ENCODE assay signal across 24 cellular contexts in the genomic region with DNA sequence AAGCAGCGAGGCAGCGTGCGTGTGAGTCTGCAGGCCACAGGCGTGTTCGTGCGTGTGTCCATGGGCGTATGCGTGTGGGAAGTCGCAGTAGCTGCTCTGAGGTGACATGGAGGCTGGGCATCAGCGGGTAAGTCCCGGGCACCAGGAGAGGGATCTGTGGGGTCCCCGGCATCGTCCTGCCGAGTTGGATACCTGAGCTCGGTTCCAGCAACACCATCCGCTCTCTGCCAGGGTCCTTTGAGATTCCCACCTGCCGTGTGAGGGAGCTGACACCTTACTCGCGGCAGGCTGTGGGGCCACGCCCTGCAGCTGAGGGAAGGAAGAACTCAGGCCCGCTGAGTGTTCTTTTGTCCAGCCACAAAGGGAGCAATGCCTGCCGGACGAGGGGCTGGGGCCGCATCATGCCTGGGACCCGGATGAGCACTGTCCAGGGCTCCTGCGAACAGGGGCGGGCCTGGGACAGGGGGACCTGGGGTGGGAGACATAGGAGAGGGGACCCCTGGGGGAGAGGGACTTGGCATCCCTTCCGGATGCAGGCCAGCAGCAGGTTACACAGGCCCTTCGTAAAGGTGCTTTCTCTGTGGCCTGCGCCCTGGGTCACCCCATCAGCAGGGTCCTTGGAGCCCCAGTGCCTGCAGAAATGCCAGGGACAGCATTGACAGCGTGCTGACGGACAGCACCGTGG. TPM values are rescaled to one million over a fixed set of nuclear protein-coding genes. Genes with fewer than 3 reads are reported as not detected.
DNase-seq lines count a peak whose midpoint lies in the region; ATAC-seq, FAIRE-seq and TF ChIP-seq lines count a peak whose summit lies in the region.
"Had no signal": no experiment of that assay in that cellular context is flagged by ENCODE, and none has a peak within 500 bp of the region (broad histone marks: within the 10 kb centered on the region; RNA-seq: fewer than 3 reads in every experiment).

No MANE protein-coding gene starts in this region.

- in situ Hi-C loops in HepG2 (cut with HindIII; ENCODE audit: extremely low pct_ligation_motif_present, low pct_unique_long_range_greater_than_20kb) = no loop called here

- no peaks in the 10 kb centered on the region for H3K36me3 ChIP-seq in HepG2 (replicated peaks in 1 of 2; ENCODE audit: control insufficient read depth in 1 of 2, insufficient read depth in 2 of 2, low read length in 2 of 2)

- H4K20me1 ChIP-seq in HepG2 (ENCODE audit: insufficient read depth, low read length) = no peaks in the 10 kb centered on the region; the same call in 1 of the 2 replicates

- FAIRE-seq in HepG2 (lab: Jason Lieb, UNC) = no peak
- FAIRE-seq: bronchial epithelial cell, islet of Langerhans had no signal

- TF ChIP-seq EP300 in HepG2 (IDR thresholded peaks at IDR 0.05; ENCODE audit: low read depth in 2 of 2, low read length in 2 of 2) = no peak
- no peak for TF ChIP-seq EP300 in HepG2 (CRISPR knock-in tag; IDR thresholded peaks at IDR 0.05; ENCODE audit: borderline replicate concordance)

- H3K4me3 Mint-ChIP-seq in activated CD8-positive, alpha-beta memory T cell treated with anti-CD3 and anti-CD28 coated beads, Interleukin-2, amount 10 ng/mL, durations not matched to agents 7 days and 5 days = no peak overlapping the region
- H3K4me3 Mint-ChIP-seq in T-helper 17 cell = peak overlapping the region; percentile 84
- H3K4me3 Mint-ChIP-seq in stimulated activated effector memory CD8-positive, alpha-beta T cell treated with anti-CD3 and anti-CD28 coated beads, Interleukin-12 subunit alpha, Interleukin-12 subunit beta, amount 100 ng/mL, for 72 hours = peak overlapping the region; percentile 41

- no peak for DNase-seq in activated CD8-positive, alpha-beta memory T cell treated with anti-CD3 and anti-CD28 coated beads, Interleukin-2, amount 10 ng/mL, durations not matched to agents 7 days and 5 days
- no peak for DNase-seq in activated CD8-positive, alpha-beta memory T cell treated with anti-CD3 and anti-CD28 coated beads for 24 hours
- DNase-seq in T-helper 17 cell (no peak), HepG2 (ENCODE audit: low spot score) (no peak), DMS79 treated with DMSO at 0.1 percent for 48 hours (lab: John Stamatoyannopoulos, UW) (no peak), NCI-H2081 (lab: John Stamatoyannopoulos, UW) (no peak), NCI-H128 (lab: John Stamatoyannopoulos, UW; ENCODE audit: unreplicated experiment) (no peak)
- no peak for DNase-seq in stimulated activated effector memory CD8-positive, alpha-beta T cell treated with anti-CD3 and anti-CD28 coated beads, Interleukin-12 subunit alpha, Interleukin-12 subunit beta, amount 100 ng/mL, for 72 hours (ENCODE audit: low spot score in 2 of 2)
- DNase-seq: activated CD4-positive, CD25-positive, alpha-beta regulatory T cell treated with anti-CD3 and anti-CD28 coated beads, Interleukin-2, amount 50 U/mL, for 72 hours; foreskin keratinocyte; NCI-H1436; NCI-H2171 treated with DMSO at 0.1 percent for 48 hours; NCI-H748 treated with DMSO at 0.1 percent for 48 hours; PC-3; posterior cingulate gyrus; SHP77 treated with DMSO at 0.1 percent for 48 hours; stimulated activated CD4-positive, alpha-beta T cell treated with anti-CD3 and anti-CD28 coated beads, Interleukin-4, amount 100 ng/mL, for 1 hour had no signal

- H3K27me3 ChIP-seq in HepG2 (ENCODE audit: control insufficient read depth in 1 of 2, insufficient read depth in 2 of 2, low read length in 2 of 2) = peaks cover 40 to 78% of the 10 kb centered on the region in 2 experiments
- H3K27me3 ChIP-seq: hepatocyte had no signal

- no peak for TF ChIP-seq CTCF in HepG2 (CRISPR knock-in tag; IDR thresholded peaks at IDR 0.05)

- POLR2A ChIA-PET in HepG2 (lab: Yijun Ruan, JAX) = no interaction called here

- intact Hi-C loops in HepG2 (cut with micrococcal nuclease; ENCODE audit: unreplicated experiment) = no loop called here

- H3K27ac ChIP-seq in HepG2 (ENCODE audit: extremely low read length, insufficient read depth, low read length) = no peak overlapping the region
- H3K27ac ChIP-seq: C4-2B, foreskin keratinocyte, hepatocyte had no signal

- H3K27me3 Mint-ChIP-seq in activated CD8-positive, alpha-beta memory T cell treated with anti-CD3 and anti-CD28 coated beads, Interleukin-2, amount 10 ng/mL, durations not matched to agents 7 days and 5 days = peaks cover 4% of the 10 kb centered on the region
- no peaks in the 10 kb centered on the region for H3K27me3 Mint-ChIP-seq in T-helper 17 cell

- peaks cover 2% of the 10 kb centered on the region for H3K36me3 Mint-ChIP-seq in activated CD8-positive, alpha-beta memory T cell treated with anti-CD3 and anti-CD28 coated beads, Interleukin-2, amount 10 ng/mL, durations not matched to agents 7 days and 5 days
- H3K36me3 Mint-ChIP-seq in T-helper 17 cell (ENCODE audit: low read depth) = no peaks in the 10 kb centered on the region
- peaks cover 10% of the 10 kb centered on the region for H3K36me3 Mint-ChIP-seq in stimulated activated effector memory CD8-positive, alpha-beta T cell treated with anti-CD3 and anti-CD28 coated beads, Interleukin-12 subunit alpha, Interleukin-12 subunit beta, amount 100 ng/mL, for 72 hours

- peaks cover 38% of the 10 kb centered on the region for H3K4me1 Mint-ChIP-seq in activated CD8-positive, alpha-beta memory T cell treated with anti-CD3 and anti-CD28 coated beads, Interleukin-2, amount 10 ng/mL, durations not matched to agents 7 days and 5 days
- H3K4me1 Mint-ChIP-seq in T-helper 17 cell = peaks cover 34% of the 10 kb centered on the region
- peaks cover 31% of the 10 kb centered on the region for H3K4me1 Mint-ChIP-seq in stimulated activated effector memory CD8-positive, alpha-beta T cell treated with anti-CD3 and anti-CD28 coated beads, Interleukin-12 subunit alpha, Interleukin-12 subunit beta, amount 100 ng/mL, for 72 hours

- H3K9me3 Mint-ChIP-seq in activated CD8-positive, alpha-beta memory T cell treated with anti-CD3 and anti-CD28 coated beads, Interleukin-2, amount 10 ng/mL, durations not matched to agents 7 days and 5 days (ENCODE audit: low read depth) = no peaks in the 10 kb centered on the region
- H3K9me3 Mint-ChIP-seq in stimulated activated effector memory CD8-positive, alpha-beta T cell treated with anti-CD3 and anti-CD28 coated beads, Interleukin-12 subunit alpha, Interleukin-12 subunit beta, amount 100 ng/mL, for 72 hours = no peaks in the 10 kb centered on the region

- no peak for TF ChIP-seq POLR2A in HepG2 (IDR thresholded peaks at IDR 0.05; ENCODE audit: insufficient read depth in 1 of 2, low read depth in 2 of 2, low read length in 2 of 2)

- peaks cover 36% of the 10 kb centered on the region for H3K4me1 ChIP-seq in HepG2 (ENCODE audit: insufficient read depth, low read length)
- H3K4me1 ChIP-seq: foreskin keratinocyte had no signal

- WGBS in HepG2 (ENCODE audit: low lambda C conversion rate) = 48% methylated on average over 26 of the region's 33 CpGs

- no peak overlapping the region for H3K4me3 ChIP-seq in HepG2 (replicated peaks in 1 of 3; ENCODE audit: insufficient read depth in 1 of 3, low read depth in 2 of 3, low read length in 3 of 3)
- H3K4me3 ChIP-seq: hepatocyte, skin epidermis had no signal

- H3K79me2 ChIP-seq in HepG2 (ENCODE audit: insufficient read depth, low read length) = no peaks in the 10 kb centered on the region
- H3K79me2 ChIP-seq: hepatocyte had no signal

- no TSS peak for BruUV-seq in HepG2 (replicated peaks; lab: Mats Ljungman, UMichigan)

- no peak for ATAC-seq in activated CD8-positive, alpha-beta memory T cell treated with anti-CD3 and anti-CD28 coated beads, Interleukin-2, amount 10 ng/mL, durations not matched to agents 7 days and 5 days
- ATAC-seq in T-helper 17 cell (no peak), HepG2 (no peak)
- ATAC-seq in stimulated activated effector memory CD8-positive, alpha-beta T cell treated with anti-CD3 and anti-CD28 coated beads, Interleukin-12 subunit alpha, Interleukin-12 subunit beta, amount 100 ng/mL, for 72 hours = no peak
- ATAC-seq: foreskin keratinocyte, PC-3 had no signal

- no peak overlapping the region for H2AFZ ChIP-seq in HepG2 (ENCODE audit: low read length)
- H2AFZ ChIP-seq: hepatocyte had no signal

- no peak overlapping the region for H3K9ac ChIP-seq in HepG2 (ENCODE audit: insufficient read depth, low read depth, low read length)

- TF ChIP-seq RAD21 in HepG2 (CRISPR knock-in tag; IDR thresholded peaks at IDR 0.05) = no peak

- H3K27ac Mint-ChIP-seq in activated CD8-positive, alpha-beta memory T cell treated with anti-CD3 and anti-CD28 coated beads, Interleukin-2, amount 10 ng/mL, durations not matched to agents 7 days and 5 days = peak overlapping the region; percentile 2
- H3K27ac Mint-ChIP-seq in T-helper 17 cell = peak overlapping the region; percentile 93
- peak overlapping the region; percentile 72 for H3K27ac Mint-ChIP-seq in stimulated activated effector memory CD8-positive, alpha-beta T cell treated with anti-CD3 and anti-CD28 coated beads, Interleukin-12 subunit alpha, Interleukin-12 subunit beta, amount 100 ng/mL, for 72 hours

- CTCF ChIA-PET in activated CD8-positive, alpha-beta memory T cell treated with anti-CD3 and anti-CD28 coated beads, Interleukin-2, amount 10 ng/mL, durations not matched to agents 7 days and 5 days (lab: Charles Lee) = interaction anchor here (2.5 kb wide), 1 partner anchor 10 kb away, joined by 6 read pairs; no protein-coding TSS in a partner anchor
- CTCF ChIA-PET in HepG2 (lab: Yijun Ruan, JAX; ENCODE audit: low intra/inter-chr PET ratio, low total read pairs) = no interaction called here

- H3K4me2 ChIP-seq in HepG2 (ENCODE audit: low read depth, low read length) = no peak overlapping the region
- H3K4me2 ChIP-seq: hepatocyte had no signal

- H3K9me3 ChIP-seq in T-helper 17 cell (ENCODE audit: control insufficient read depth, low read length, poor library complexity, severe bottlenecking) (no peaks in the 10 kb centered on the region), HepG2 (ENCODE audit: low read length) (no peaks in the 10 kb centered on the region)

RNA-seq across cellular contexts. Expression of gene SNAI3, which starts 5.0 kb away (rescaled TPM):
- 10 to 100 TPM in 1 of 2 experiments, 1 to 10 TPM in 1; 5.6 to 14.1 TPM for total RNA-seq in activated CD8-positive, alpha-beta memory T cell treated with anti-CD3 and anti-CD28 coated beads, Interleukin-2, amount 10 ng/mL, durations not matched to agents 7 days and 5 days
- total RNA-seq in T-helper 17 cell (10 to 100 TPM in 1 of 2 donors, 1 to 10 TPM in 1; 7.7 to 10.2 TPM), HepG2 (2016; rRNA removed; fragmentation: Illumina TruSeq; extraction: Trizol) (0.09 and 0.18 TPM in 2 replicates)
- total RNA-seq in HepG2 (2016; cell fraction: cytosol; rRNA removed; fragmentation: Illumina TruSeq; extraction: Trizol; ENCODE audit: low read depth) = not detected in 2 replicates
- total RNA-seq in HepG2 (2016; cell fraction: insoluble cytoplasmic fraction; rRNA removed; fragmentation: Illumina TruSeq; extraction: Trizol) = 0.13 and 0.17 TPM in 2 replicates
- total RNA-seq in HepG2 (2016; cell fraction: membrane; rRNA removed; fragmentation: Illumina TruSeq; extraction: Trizol) = 0.12 TPM in 1 of 2 replicates, not detected in the other
- not detected in 2 replicates for total RNA-seq in HepG2 (2016; cell fraction: nucleus; rRNA removed; fragmentation: Illumina TruSeq; extraction: Trizol)
- polyA plus RNA-seq in HepG2 (2011; rRNA removed) = 0.18 and 0.40 TPM in 2 replicates
- 0.18 and 0.44 TPM in 2 replicates for polyA plus RNA-seq in HepG2 (2011; cell fraction: cytosol; rRNA removed)
- 0.35 and 0.64 TPM in 2 replicates for polyA plus RNA-seq in HepG2 (2011; cell fraction: nucleus; rRNA removed)
- polyA plus RNA-seq in HepG2 (2012) = 0.40 and 0.47 TPM in 2 replicates
- polyA plus RNA-seq in HepG2 (2016; cell fraction: cytosol; fragmentation: Illumina TruSeq; extraction: Trizol; ENCODE audit: low read depth) = 0.08 TPM in 1 of 2 replicates, not detected in the other
- 0.26 TPM in 1 of 2 replicates, not detected in the other for polyA plus RNA-seq in HepG2 (2016; cell fraction: insoluble cytoplasmic fraction; fragmentation: Illumina TruSeq; extraction: Trizol; ENCODE audit: low read depth)
- polyA plus RNA-seq in HepG2 (2016; cell fraction: membrane; fragmentation: Illumina TruSeq; extraction: Trizol; ENCODE audit: low read depth) = 0.15 and 0.21 TPM in 2 replicates
- 0.27 TPM in 1 of 2 replicates, not detected in the other for polyA plus RNA-seq in HepG2 (2016; cell fraction: nucleus; fragmentation: Illumina TruSeq; extraction: Trizol; ENCODE audit: insufficient read depth, low read depth)
- 0.84 TPM in 1 of 2 replicates, not detected in the other for polyA minus RNA-seq in HepG2 (2011; rRNA and poly(A)+ RNA removed; ENCODE audit: low replicate concordance)
- not detected in 2 replicates for polyA minus RNA-seq in HepG2 (2011; cell fraction: cytosol; rRNA and poly(A)+ RNA removed)
- polyA minus RNA-seq in HepG2 (2011; cell fraction: nucleus; rRNA and poly(A)+ RNA removed) = not detected in 2 replicates
- total RNA-seq: A673, bronchial epithelial cell, foreskin keratinocyte, urinary bladder had no signal

RNA-seq across cellular contexts. Expression of gene RNF166, which starts 14.9 kb away (rescaled TPM):
- 100 to 1,000 TPM; 124 to 174 TPM for total RNA-seq in activated CD8-positive, alpha-beta memory T cell treated with anti-CD3 and anti-CD28 coated beads, Interleukin-2, amount 10 ng/mL, durations not matched to agents 7 days and 5 days
- total RNA-seq in T-helper 17 cell (100 to 1,000 TPM; 235 to 398 TPM), HepG2 (2016; rRNA removed; fragmentation: Illumina TruSeq; extraction: Trizol) (15.1 and 23.0 TPM in 2 replicates)
- total RNA-seq in HepG2 (2016; cell fraction: cytosol; rRNA removed; fragmentation: Illumina TruSeq; extraction: Trizol; ENCODE audit: low read depth) = 36.0 and 37.2 TPM in 2 replicates
- 17.3 and 23.3 TPM in 2 replicates for total RNA-seq in HepG2 (2016; cell fraction: insoluble cytoplasmic fraction; rRNA removed; fragmentation: Illumina TruSeq; extraction: Trizol)
- 41.6 and 45.9 TPM in 2 replicates for total RNA-seq in HepG2 (2016; cell fraction: membrane; rRNA removed; fragmentation: Illumina TruSeq; extraction: Trizol)
- total RNA-seq in HepG2 (2016; cell fraction: nucleus; rRNA removed; fragmentation: Illumina TruSeq; extraction: Trizol) = 14.0 and 14.1 TPM in 2 replicates
- polyA plus RNA-seq in HepG2 (2011; rRNA removed) = 21.4 and 26.2 TPM in 2 replicates
- 14.8 and 24.4 TPM in 2 replicates for polyA plus RNA-seq in HepG2 (2011; cell fraction: cytosol; rRNA removed)
- polyA plus RNA-seq in HepG2 (2011; cell fraction: nucleus; rRNA removed) = 83.8 and 91.3 TPM in 2 replicates
- 12.2 and 16.1 TPM in 2 replicates for polyA plus RNA-seq in HepG2 (2012)
- polyA plus RNA-seq in HepG2 (2016; cell fraction: cytosol; fragmentation: Illumina TruSeq; extraction: Trizol; ENCODE audit: low read depth) = 22.9 and 25.4 TPM in 2 replicates
- polyA plus RNA-seq in HepG2 (2016; cell fraction: insoluble cytoplasmic fraction; fragmentation: Illumina TruSeq; extraction: Trizol; ENCODE audit: low read depth) = 19.2 and 20.2 TPM in 2 replicates
- polyA plus RNA-seq in HepG2 (2016; cell fraction: membrane; fragmentation: Illumina TruSeq; extraction: Trizol; ENCODE audit: low read depth) = 32.0 and 34.1 TPM in 2 replicates
- 36.7 and 43.4 TPM in 2 replicates for polyA plus RNA-seq in HepG2 (2016; cell fraction: nucleus; fragmentation: Illumina TruSeq; extraction: Trizol; ENCODE audit: insufficient read depth, low read depth)
- polyA minus RNA-seq in HepG2 (2011; rRNA and poly(A)+ RNA removed; ENCODE audit: low replicate concordance) = 11.5 and 25.6 TPM in 2 replicates
- polyA minus RNA-seq in HepG2 (2011; cell fraction: cytosol; rRNA and poly(A)+ RNA removed) = 12.9 and 17.8 TPM in 2 replicates
- 14.2 and 18.7 TPM in 2 replicates for polyA minus RNA-seq in HepG2 (2011; cell fraction: nucleus; rRNA and poly(A)+ RNA removed)

RNA-seq across cellular contexts. Expression of gene CTU2, which starts 15.0 kb away (rescaled TPM):
- total RNA-seq in activated CD8-positive, alpha-beta memory T cell treated with anti-CD3 and anti-CD28 coated beads, Interleukin-2, amount 10 ng/mL, durations not matched to agents 7 days and 5 days = 10 to 100 TPM; 31.1 to 40.0 TPM
- total RNA-seq in T-helper 17 cell = 10 to 100 TPM; 22.4 to 33.6 TPM
- 21.9 TPM in 2 replicates for total RNA-seq in HepG2 (2016; rRNA removed; fragmentation: Illumina TruSeq; extraction: Trizol)
- 11.4 and 12.8 TPM in 2 replicates for total RNA-seq in HepG2 (2016; cell fraction: cytosol; rRNA removed; fragmentation: Illumina TruSeq; extraction: Trizol; ENCODE audit: low read depth)
- 16.8 and 22.4 TPM in 2 replicates for total RNA-seq in HepG2 (2016; cell fraction: insoluble cytoplasmic fraction; rRNA removed; fragmentation: Illumina TruSeq; extraction: Trizol)
- 13.8 and 15.9 TPM in 2 replicates for total RNA-seq in HepG2 (2016; cell fraction: membrane; rRNA removed; fragmentation: Illumina TruSeq; extraction: Trizol)
- total RNA-seq in HepG2 (2016; cell fraction: nucleus; rRNA removed; fragmentation: Illumina TruSeq; extraction: Trizol) = 16.7 and 17.2 TPM in 2 replicates
- polyA plus RNA-seq in HepG2 (2011; rRNA removed) = 13.3 and 18.5 TPM in 2 replicates
- polyA plus RNA-seq in HepG2 (2011; cell fraction: cytosol; rRNA removed) = 11.8 and 19.4 TPM in 2 replicates
- polyA plus RNA-seq in HepG2 (2011; cell fraction: nucleus; rRNA removed) = 63.3 and 73.6 TPM in 2 replicates
- 11.6 and 15.1 TPM in 2 replicates for polyA plus RNA-seq in HepG2 (2012)
- 12.4 and 16.5 TPM in 2 replicates for polyA plus RNA-seq in HepG2 (2016; cell fraction: cytosol; fragmentation: Illumina TruSeq; extraction: Trizol; ENCODE audit: low read depth)
- polyA plus RNA-seq in HepG2 (2016; cell fraction: insoluble cytoplasmic fraction; fragmentation: Illumina TruSeq; extraction: Trizol; ENCODE audit: low read depth) = 20.9 and 22.4 TPM in 2 replicates
- polyA plus RNA-seq in HepG2 (2016; cell fraction: membrane; fragmentation: Illumina TruSeq; extraction: Trizol; ENCODE audit: low read depth) = 13.3 and 14.9 TPM in 2 replicates
- 39.4 and 44.9 TPM in 2 replicates for polyA plus RNA-seq in HepG2 (2016; cell fraction: nucleus; fragmentation: Illumina TruSeq; extraction: Trizol; ENCODE audit: insufficient read depth, low read depth)
- polyA minus RNA-seq in HepG2 (2011; rRNA and poly(A)+ RNA removed; ENCODE audit: low replicate concordance) = 23.1 and 25.7 TPM in 2 replicates
- polyA minus RNA-seq in HepG2 (2011; cell fraction: cytosol; rRNA and poly(A)+ RNA removed) = 15.2 and 18.6 TPM in 2 replicates
- polyA minus RNA-seq in HepG2 (2011; cell fraction: nucleus; rRNA and poly(A)+ RNA removed) = 19.3 and 20.7 TPM in 2 replicates

RNA-seq across cellular contexts. Expression of gene MVD, which starts 28.4 kb away (rescaled TPM):
- 100 to 1,000 TPM; 112 to 134 TPM for total RNA-seq in activated CD8-positive, alpha-beta memory T cell treated with anti-CD3 and anti-CD28 coated beads, Interleukin-2, amount 10 ng/mL, durations not matched to agents 7 days and 5 days
- total RNA-seq in T-helper 17 cell (10 to 100 TPM; 40.4 to 72.8 TPM), HepG2 (2016; rRNA removed; fragmentation: Illumina TruSeq; extraction: Trizol) (128 and 187 TPM in 2 replicates)
- 86.8 and 92.1 TPM in 2 replicates for total RNA-seq in HepG2 (2016; cell fraction: cytosol; rRNA removed; fragmentation: Illumina TruSeq; extraction: Trizol; ENCODE audit: low read depth)
- 110 and 194 TPM in 2 replicates for total RNA-seq in HepG2 (2016; cell fraction: insoluble cytoplasmic fraction; rRNA removed; fragmentation: Illumina TruSeq; extraction: Trizol)
- total RNA-seq in HepG2 (2016; cell fraction: membrane; rRNA removed; fragmentation: Illumina TruSeq; extraction: Trizol) = 93.3 and 93.5 TPM in 2 replicates
- total RNA-seq in HepG2 (2016; cell fraction: nucleus; rRNA removed; fragmentation: Illumina TruSeq; extraction: Trizol) = 150 and 173 TPM in 2 replicates
- 28.1 and 68.9 TPM in 2 replicates for polyA plus RNA-seq in HepG2 (2011; rRNA removed)
- polyA plus RNA-seq in HepG2 (2011; cell fraction: cytosol; rRNA removed) = 33.1 and 34.9 TPM in 2 replicates
- 340 and 407 TPM in 2 replicates for polyA plus RNA-seq in HepG2 (2011; cell fraction: nucleus; rRNA removed)
- 81.3 and 104 TPM in 2 replicates for polyA plus RNA-seq in HepG2 (2012)
- polyA plus RNA-seq in HepG2 (2016; cell fraction: cytosol; fragmentation: Illumina TruSeq; extraction: Trizol; ENCODE audit: low read depth) = 49.5 and 55.8 TPM in 2 replicates
- polyA plus RNA-seq in HepG2 (2016; cell fraction: insoluble cytoplasmic fraction; fragmentation: Illumina TruSeq; extraction: Trizol; ENCODE audit: low read depth) = 117 and 128 TPM in 2 replicates
- 64.4 TPM in 2 replicates for polyA plus RNA-seq in HepG2 (2016; cell fraction: membrane; fragmentation: Illumina TruSeq; extraction: Trizol; ENCODE audit: low read depth)
- 435 and 459 TPM in 2 replicates for polyA plus RNA-seq in HepG2 (2016; cell fraction: nucleus; fragmentation: Illumina TruSeq; extraction: Trizol; ENCODE audit: insufficient read depth, low read depth)
- 8.9 and 43.8 TPM in 2 replicates for polyA minus RNA-seq in HepG2 (2011; rRNA and poly(A)+ RNA removed; ENCODE audit: low replicate concordance)
- polyA minus RNA-seq in HepG2 (2011; cell fraction: cytosol; rRNA and poly(A)+ RNA removed) = 24.2 and 37.5 TPM in 2 replicates
- 34.4 and 55.3 TPM in 2 replicates for polyA minus RNA-seq in HepG2 (2011; cell fraction: nucleus; rRNA and poly(A)+ RNA removed)

RNA-seq across cellular contexts. Expression of gene CYBA, which starts 40.4 kb away (rescaled TPM):
- 100 to 1,000 TPM; 461 to 494 TPM for total RNA-seq in activated CD8-positive, alpha-beta memory T cell treated with anti-CD3 and anti-CD28 coated beads, Interleukin-2, amount 10 ng/mL, durations not matched to agents 7 days and 5 days
- 100 to 1,000 TPM; 346 to 383 TPM for total RNA-seq in T-helper 17 cell
- 84.2 and 250 TPM in 2 replicates for total RNA-seq in HepG2 (2016; rRNA removed; fragmentation: Illumina TruSeq; extraction: Trizol)
- 92.1 and 114 TPM in 2 replicates for total RNA-seq in HepG2 (2016; cell fraction: cytosol; rRNA removed; fragmentation: Illumina TruSeq; extraction: Trizol; ENCODE audit: low read depth)
- 90.4 and 246 TPM in 2 replicates for total RNA-seq in HepG2 (2016; cell fraction: insoluble cytoplasmic fraction; rRNA removed; fragmentation: Illumina TruSeq; extraction: Trizol)
- total RNA-seq in HepG2 (2016; cell fraction: membrane; rRNA removed; fragmentation: Illumina TruSeq; extraction: Trizol) = 55.3 and 74.3 TPM in 2 replicates
- 170 and 197 TPM in 2 replicates for total RNA-seq in HepG2 (2016; cell fraction: nucleus; rRNA removed; fragmentation: Illumina TruSeq; extraction: Trizol)
- polyA plus RNA-seq in HepG2 (2011; rRNA removed) = 196 and 258 TPM in 2 replicates
- polyA plus RNA-seq in HepG2 (2011; cell fraction: cytosol; rRNA removed) = 338 and 484 TPM in 2 replicates
- polyA plus RNA-seq in HepG2 (2011; cell fraction: nucleus; rRNA removed) = 620 and 660 TPM in 2 replicates
- 207 and 213 TPM in 2 replicates for polyA plus RNA-seq in HepG2 (2012)
- polyA plus RNA-seq in HepG2 (2016; cell fraction: cytosol; fragmentation: Illumina TruSeq; extraction: Trizol; ENCODE audit: low read depth) = 111 and 128 TPM in 2 replicates
- polyA plus RNA-seq in HepG2 (2016; cell fraction: insoluble cytoplasmic fraction; fragmentation: Illumina TruSeq; extraction: Trizol; ENCODE audit: low read depth) = 97.6 and 108 TPM in 2 replicates
- 58.9 and 66.6 TPM in 2 replicates for polyA plus RNA-seq in HepG2 (2016; cell fraction: membrane; fragmentation: Illumina TruSeq; extraction: Trizol; ENCODE audit: low read depth)
- polyA plus RNA-seq in HepG2 (2016; cell fraction: nucleus; fragmentation: Illumina TruSeq; extraction: Trizol; ENCODE audit: insufficient read depth, low read depth) = 462 and 471 TPM in 2 replicates
- polyA minus RNA-seq in HepG2 (2011; rRNA and poly(A)+ RNA removed; ENCODE audit: low replicate concordance) = 170 and 432 TPM in 2 replicates
- polyA minus RNA-seq in HepG2 (2011; cell fraction: cytosol; rRNA and poly(A)+ RNA removed) = 173 and 183 TPM in 2 replicates
- 79.1 and 82.6 TPM in 2 replicates for polyA minus RNA-seq in HepG2 (2011; cell fraction: nucleus; rRNA and poly(A)+ RNA removed)
- total RNA-seq: PC-3 had no signal

Comparison
In these comparisons a context has a peak if more than half of its experiments do, and no peak if none do; other contexts are left out.
1. H3K27ac Mint-ChIP-seq: peak in every context shown above with its lines; median percentile 93 in T-helper 17 cell; 72 in stimulated activated effector memory CD8-positive, alpha-beta T cell treated with anti-CD3 and anti-CD28 coated beads, Interleukin-12 subunit alpha, Interleukin-12 subunit beta, amount 100 ng/mL, for 72 hours; 2 in activated CD8-positive, alpha-beta memory T cell treated with anti-CD3 and anti-CD28 coated beads, Interleukin-2, amount 10 ng/mL, durations not matched to agents 7 days and 5 days.